Comparison of ENCODE assay signal across 9 cellular contexts in genomic region chr20:40683221-40683893, GRCh38. TPM values are rescaled to one million over a fixed set of nuclear protein-coding genes. Genes with fewer than 3 reads are reported as not detected.
DNase-seq lines count a peak whose midpoint lies in the region; ATAC-seq lines count a peak whose summit lies in the region.
"Had no signal": no experiment of that assay in that cellular context is flagged by ENCODE, and none has a peak within 500 bp of the region (broad histone marks: within the 10 kb centered on the region; RNA-seq: fewer than 3 reads in every experiment).

No MANE protein-coding gene starts in this region.

- H3K4me3 ChIP-seq in naive thymus-derived CD4-positive, alpha-beta T cell (ENCODE audit: low read length): no peak overlapping the region
- H3K4me3 ChIP-seq in urinary bladder (ENCODE audit: low read depth, low read length): peak overlapping the region; percentile 42

- H3K4me3 Mint-ChIP-seq in activated CD4-positive, alpha-beta T cell treated with anti-CD3 and anti-CD28 coated beads for 36 hours: no peak overlapping the region
- peak overlapping the region in 1 of 10 donors; percentile 14 for H3K4me3 Mint-ChIP-seq in naive thymus-derived CD4-positive, alpha-beta T cell

- peaks cover 67% of the 10 kb centered on the region for H3K27me3 Mint-ChIP-seq in activated CD4-positive, alpha-beta T cell treated with anti-CD3 and anti-CD28 coated beads for 36 hours
- peaks cover 62 to 89% (median 77%) of the 10 kb centered on the region in 5 donors for H3K27me3 Mint-ChIP-seq in naive thymus-derived CD4-positive, alpha-beta T cell

- no peaks in the 10 kb centered on the region for H3K9me3 ChIP-seq in naive thymus-derived CD4-positive, alpha-beta T cell (ENCODE audit: control insufficient read depth in 2 of 3, low read length in 3 of 3)

- no peaks in the 10 kb centered on the region for H3K36me3 Mint-ChIP-seq in activated CD4-positive, alpha-beta T cell treated with anti-CD3 and anti-CD28 coated beads for 36 hours (ENCODE audit: low read depth)
- no peaks in the 10 kb centered on the region for H3K36me3 Mint-ChIP-seq in naive thymus-derived CD4-positive, alpha-beta T cell

- no peak for ATAC-seq in activated CD4-positive, alpha-beta T cell treated with anti-CD3 and anti-CD28 coated beads for 36 hours
- ATAC-seq in Right ventricle myocardium inferior: peak; percentile 17
- ATAC-seq in naive thymus-derived CD4-positive, alpha-beta T cell: peak; percentile 37

- H3K27ac Mint-ChIP-seq in activated CD4-positive, alpha-beta T cell treated with anti-CD3 and anti-CD28 coated beads for 36 hours: no peak overlapping the region
- no peak overlapping the region for H3K27ac Mint-ChIP-seq in naive thymus-derived CD4-positive, alpha-beta T cell

- H3K4me1 Mint-ChIP-seq in activated CD4-positive, alpha-beta T cell treated with anti-CD3 and anti-CD28 coated beads for 36 hours: peaks cover 9% of the 10 kb centered on the region
- peaks cover 0 to 9% (median 5%) of the 10 kb centered on the region in 7 donors for H3K4me1 Mint-ChIP-seq in naive thymus-derived CD4-positive, alpha-beta T cell

- intact Hi-C loops in activated CD4-positive, alpha-beta T cell treated with anti-CD3 and anti-CD28 coated beads for 36 hours (cut with DNase I, micrococcal nuclease): loop anchor here in 1 of 2 experiments (10.0 kb wide), 1 partner anchor 799 kb away; no protein-coding TSS in a partner anchor
- intact Hi-C loops in Right ventricle myocardium inferior (cut with DNase I): loop anchor here (10.0 kb wide), 1 partner anchor 219 kb away; no protein-coding TSS in a partner anchor
- intact Hi-C loops in naive thymus-derived CD4-positive, alpha-beta T cell (cut with micrococcal nuclease): no loop called here

- CTCF ChIA-PET in activated CD4-positive, alpha-beta T cell treated with anti-CD3 and anti-CD28 coated beads for 36 hours (lab: Charles Lee): no interaction called here
- CTCF ChIA-PET in naive thymus-derived CD4-positive, alpha-beta T cell (lab: Charles Lee): no interaction called here

- H3K9me3 Mint-ChIP-seq in activated CD4-positive, alpha-beta T cell treated with anti-CD3 and anti-CD28 coated beads for 36 hours (ENCODE audit: low read depth): no peaks in the 10 kb centered on the region
- peaks cover 0 to 3% (median 0%) of the 10 kb centered on the region in 11 donors for H3K9me3 Mint-ChIP-seq in naive thymus-derived CD4-positive, alpha-beta T cell

- peaks cover 3 to 7% of the 10 kb centered on the region in 2 donors for H3K27me3 ChIP-seq in naive thymus-derived CD4-positive, alpha-beta T cell (ENCODE audit: control insufficient read depth in 2 of 2, insufficient read depth in 2 of 2, low read length in 2 of 2)

- POLR2A ChIA-PET in activated CD4-positive, alpha-beta T cell treated with anti-CD3 and anti-CD28 coated beads for 36 hours (lab: Charles Lee): no interaction called here
- POLR2A ChIA-PET in naive thymus-derived CD4-positive, alpha-beta T cell (lab: Charles Lee): no interaction called here

- H3K36me3 ChIP-seq in naive thymus-derived CD4-positive, alpha-beta T cell (ENCODE audit: control insufficient read depth in 2 of 3, insufficient read depth in 3 of 3, low read length in 3 of 3): no peaks in the 10 kb centered on the region
- H3K36me3 ChIP-seq in urinary bladder (ENCODE audit: insufficient read depth): no peaks in the 10 kb centered on the region

- no peaks in the 10 kb centered on the region for H3K4me1 ChIP-seq in naive thymus-derived CD4-positive, alpha-beta T cell (ENCODE audit: control insufficient read depth in 2 of 2, insufficient read depth in 2 of 2, low read length in 2 of 2)
- H3K4me1 ChIP-seq in urinary bladder (ENCODE audit: insufficient read depth): no peaks in the 10 kb centered on the region

- H3K27ac ChIP-seq in naive thymus-derived CD4-positive, alpha-beta T cell (ENCODE audit: low read depth, low read length): no peak overlapping the region
- H3K27ac ChIP-seq in urinary bladder (ENCODE audit: low read depth): peak overlapping the region; percentile 78

- peak; percentile 12 for DNase-seq in activated CD4-positive, alpha-beta T cell treated with anti-CD3 and anti-CD28 coated beads for 36 hours
- DNase-seq in activated CD4-positive, alpha-beta T cell treated with anti-CD3 and anti-CD28 coated beads, Interleukin-2, amount 50 U/mL, for 4 hours: no peak
- DNase-seq in Right ventricle myocardium inferior (ENCODE audit: missing footprints) (peak; percentile 86), NCI-H2171 treated with DMSO at 0.1 percent for 48 hours (lab: John Stamatoyannopoulos, UW) (no peak), NCI-H2029 treated with DMSO at 0.1 percent for 48 hours (lab: John Stamatoyannopoulos, UW) (no peak), NCI-H748 (lab: John Stamatoyannopoulos, UW; ENCODE audit: unreplicated experiment) (no peak)
- peak in 1 of 9 donors; percentile 23 for DNase-seq in naive thymus-derived CD4-positive, alpha-beta T cell
- DNase-seq: activated T-cell treated with anti-CD3 and anti-CD28 coated beads for 4 hours had no signal

- WGBS in urinary bladder: 12% methylated on average over 58 of the region's 58 CpGs

RNA-seq across cellular contexts. Expression of gene MAFB, which starts 5.7 kb away (rescaled TPM):
- total RNA-seq in activated CD4-positive, alpha-beta T cell treated with anti-CD3 and anti-CD28 coated beads for 36 hours: not detected
- total RNA-seq in Right ventricle myocardium inferior (17.7 TPM), urinary bladder (9.1 TPM)
- 100 to 1,000 TPM in 1 of 5 experiments, 10 to 100 TPM in 1, 1 to 10 TPM in 2, under 1 TPM in 1; 0.12 to 139 (median 4.4) TPM for total RNA-seq in naive thymus-derived CD4-positive, alpha-beta T cell
- polyA plus RNA-seq in naive thymus-derived CD4-positive, alpha-beta T cell: not detected
- 20.0 TPM for polyA plus RNA-seq in urinary bladder

Comparison
In these comparisons a context has a peak if more than half of its experiments do, and no peak if none do; other contexts are left out.
1. DNase-seq: peak in activated CD4-positive, alpha-beta T cell treated with anti-CD3 and anti-CD28 coated beads for 36 hours (single experiment) and Right ventricle myocardium inferior (single experiment); none in activated CD4-positive, alpha-beta T cell treated with anti-CD3 and anti-CD28 coated beads, Interleukin-2, amount 50 U/mL, for 4 hours (0 of 2), NCI-H2171 treated with DMSO at 0.1 percent for 48 hours (single experiment), NCI-H2029 treated with DMSO at 0.1 percent for 48 hours (single experiment) and NCI-H748 (single experiment).